Comparison of ENCODE assay signal across 11 cellular contexts in genomic region chrX:124232523-124233201, GRCh38.
A peak's percentile ranks its signal among the peaks of the same experiment; 100 is the strongest.
DNase-seq lines count a peak whose midpoint lies in the region; ATAC-seq, FAIRE-seq and TF ChIP-seq lines count a peak whose summit lies in the region.
"Had no signal": no experiment of that assay in that cellular context is flagged by ENCODE, and none has a peak within 500 bp of the region (broad histone marks: within the 10 kb centered on the region; RNA-seq: fewer than 3 reads in every experiment).

No MANE protein-coding gene starts in this region.

- H3K4me3 ChIP-seq in A673 (ENCODE audit: low read depth, low read length, poor library complexity, severe bottlenecking) (no peak overlapping the region), HAP-1 (no peak overlapping the region)
- H3K4me3 ChIP-seq: BLaER1 treated with 17β-estradiol and CSF1 and Interleukin-3, amounts not matched to agents 10 nM and 100 nM had no signal

- ATAC-seq in GM19397 (IDR thresholded peaks at IDR 0.05; ENCODE audit: unreplicated experiment) (peak; percentile 84), HG03060 (IDR thresholded peaks at IDR 0.05; ENCODE audit: low read depth, unreplicated experiment) (peak; percentile 85)
- ATAC-seq: HCT116 had no signal

- CTCF ChIA-PET in A673 (lab: Charles Lee) = no interaction called here

- intact Hi-C loops in A673 (cut with micrococcal nuclease; ENCODE audit: unreplicated experiment) = no loop called here

- H3K27me3 ChIP-seq in A673 (replicated peaks; ENCODE audit: insufficient read depth, low read depth, low read length, poor library complexity) = no peaks in the 10 kb centered on the region
- H3K27me3 ChIP-seq in HAP-1 (ENCODE audit: low read depth) = peaks cover 41% of the 10 kb centered on the region

- POLR2A ChIA-PET in A673 (lab: Charles Lee; ENCODE audit: low non-redundant PET) = interaction anchor here (0.6 kb wide), 1 partner anchor 526 kb away, joined by 3 read pairs; no protein-coding TSS in a partner anchor

- no peak for TF ChIP-seq CTCF in A673 (conservative IDR thresholded peaks at IDR 0.05; ENCODE audit: low read depth, low read length)

- H3K9me3 ChIP-seq in A673 (ENCODE audit: low read depth, low read length, poor library complexity, severe bottlenecking) (no peaks in the 10 kb centered on the region), HAP-1 (no peaks in the 10 kb centered on the region; the same call in 1 of the 2 replicates)

- in situ Hi-C loops in HAP-1 (cut with MboI; ENCODE audit: low sequenced_read_pairs) = no loop called here

- no TSS peak for BruUV-seq in A673 (replicated peaks; lab: Mats Ljungman, UMichigan)

- H3K4me1 ChIP-seq in A673 (ENCODE audit: insufficient read depth, low read length, poor library complexity, severe bottlenecking) = peaks cover 48% of the 10 kb centered on the region
- peaks cover 20% of the 10 kb centered on the region for H3K4me1 ChIP-seq in HAP-1
- H3K4me1 ChIP-seq: BLaER1 treated with 17β-estradiol and CSF1 and Interleukin-3, amounts not matched to agents 10 nM and 100 nM had no signal

- H3K36me3 ChIP-seq in A673 (ENCODE audit: insufficient read depth, low read length, poor library complexity, severe bottlenecking) (no peaks in the 10 kb centered on the region), HAP-1 (replicated peaks) (no peaks in the 10 kb centered on the region)
- H3K36me3 ChIP-seq: BLaER1 treated with 17β-estradiol and CSF1 and Interleukin-3, amounts not matched to agents 10 nM and 100 nM had no signal

- H3K27ac ChIP-seq in A673 (ENCODE audit: low read depth, low read length, poor library complexity, severe bottlenecking) = peak overlapping the region; percentile 75
- H3K27ac ChIP-seq: BLaER1 treated with 17β-estradiol and CSF1 and Interleukin-3, amounts not matched to agents 10 nM and 100 nM had no signal

- DNase-seq in A673 (ENCODE audit: low spot score) = no peak
- peak; percentile 41 to 57 for DNase-seq in activated CD4-positive, alpha-beta T cell treated with anti-CD3 and anti-CD28 coated beads, Interleukin-2, amount 50 U/mL, for 48 hours
- no peak for DNase-seq in urothelium cell line (ENCODE audit: low spot score)
- DNase-seq in UCSD-AML1 (lab: John Stamatoyannopoulos, UW; ENCODE audit: unreplicated experiment) = no peak
- no peak for DNase-seq in T1000 (lab: John Stamatoyannopoulos, UW)
- no peak for DNase-seq in HAP-1 (ENCODE audit: low spot score in 2 of 2)

- FAIRE-seq in urothelium cell line (lab: Jason Lieb, UNC) = no peak
- FAIRE-seq: endothelial cell of umbilical vein had no signal

Comparison
In these comparisons a context has a peak if more than half of its experiments do, and no peak if none do; other contexts are left out.
1. DNase-seq: peak in activated CD4-positive, alpha-beta T cell treated with anti-CD3 and anti-CD28 coated beads, Interleukin-2, amount 50 U/mL, for 48 hours (2 of 2); none in A673 (single experiment), urothelium cell line (single experiment), UCSD-AML1 (single experiment), T1000 (single experiment) and HAP-1 (0 of 2).